9 cellular contexts compared by ENCODE assay signal in the genomic region with DNA sequence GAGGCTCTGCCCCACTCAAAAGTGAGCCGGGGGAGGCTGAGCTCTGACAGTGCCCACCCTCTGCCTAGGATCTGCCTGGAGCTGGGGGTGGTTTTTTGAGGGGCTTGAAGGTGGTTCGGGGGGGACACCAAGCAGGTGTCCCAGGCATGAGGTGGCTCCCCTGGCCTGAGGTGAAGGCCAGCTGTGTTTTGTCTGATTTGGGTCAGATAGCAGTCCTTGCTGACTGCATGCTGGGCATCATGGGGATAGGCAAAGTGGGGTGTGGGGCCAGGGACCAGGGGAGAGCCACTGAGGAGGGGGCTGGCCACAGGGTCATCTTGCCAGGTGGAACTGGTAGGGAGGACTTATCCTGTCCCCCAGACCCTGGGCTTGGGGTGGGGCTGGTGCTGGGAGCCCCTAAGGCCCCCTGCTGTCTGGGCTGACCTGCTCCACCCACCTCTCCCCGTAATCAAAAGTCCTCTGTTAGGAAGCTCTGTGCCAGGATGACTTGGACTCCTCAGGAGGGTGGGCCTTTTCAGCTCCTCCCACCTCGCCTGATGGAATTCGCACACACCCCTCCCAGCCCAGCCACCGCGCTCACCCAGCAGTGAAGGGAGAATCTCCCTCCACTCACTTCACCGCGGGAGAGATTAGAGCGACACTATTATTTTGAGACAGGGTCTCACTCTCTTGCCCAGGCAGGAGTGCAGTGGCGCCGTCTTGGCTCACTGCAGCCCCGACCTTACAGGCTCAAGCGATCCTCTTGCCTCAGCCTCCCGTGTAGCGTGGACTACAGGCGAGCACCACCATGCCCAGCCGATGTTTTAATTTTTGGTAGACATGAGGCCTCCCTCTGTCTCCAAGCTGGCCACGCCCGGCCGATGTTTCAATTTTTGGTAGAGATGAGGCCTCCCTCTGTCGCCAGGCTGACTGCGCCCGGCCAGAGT. TPM values are rescaled to one million over a fixed set of nuclear protein-coding genes. Genes with fewer than 3 reads are reported as not detected.
A peak's percentile ranks its signal among the peaks of the same experiment; 100 is the strongest.
DNase-seq lines count a peak whose midpoint lies in the region; ATAC-seq and TF ChIP-seq lines count a peak whose summit lies in the region.
"Had no signal": no experiment of that assay in that cellular context is flagged by ENCODE, and none has a peak within 500 bp of the region (broad histone marks: within the 10 kb centered on the region; RNA-seq: fewer than 3 reads in every experiment).

No MANE protein-coding gene starts in this region.

- H3K4me3 ChIP-seq in CD8-positive, alpha-beta T cell (ENCODE audit: low read depth, low read length) = no peak overlapping the region
- H3K4me3 ChIP-seq in HUES6 (ENCODE audit: low read depth, low read length) (peak overlapping the region; percentile 58), mesodermal cell (ENCODE audit: extremely low read depth, insufficient read depth, low read length, poor library complexity, severe bottlenecking) (peak overlapping the region; percentile 50)

- no peak overlapping the region for H3K27ac ChIP-seq in CD8-positive, alpha-beta T cell (ENCODE audit: low read depth, low read length)
- H3K27ac ChIP-seq in HUES6 (ENCODE audit: low read depth, low read length) (peak overlapping the region; percentile 3; the same call in 1 of the 2 replicates), mesodermal cell (ENCODE audit: low read depth, low read length, severe bottlenecking) (peak overlapping the region; percentile 69)

- peaks cover 11% of the 10 kb centered on the region for H3K27me3 ChIP-seq in CD8-positive, alpha-beta T cell (ENCODE audit: insufficient read depth, low read length)
- H3K27me3 ChIP-seq in HUES6 (ENCODE audit: control insufficient read depth, insufficient read depth, low read length) = peaks cover 17% of the 10 kb centered on the region

- peaks cover 15% of the 10 kb centered on the region for H3K4me1 ChIP-seq in CD8-positive, alpha-beta T cell (ENCODE audit: insufficient read depth, low read length)
- H3K4me1 ChIP-seq in HUES6 (ENCODE audit: control insufficient read depth, insufficient read depth, low read length) = peaks cover 17% of the 10 kb centered on the region
- H3K4me1 ChIP-seq in mesodermal cell (ENCODE audit: control insufficient read depth, insufficient read depth, low read length, poor library complexity, severe bottlenecking) = peaks cover 29% of the 10 kb centered on the region

- no peaks in the 10 kb centered on the region for H3K9me3 ChIP-seq in CD8-positive, alpha-beta T cell (ENCODE audit: low read length)
- H3K9me3 ChIP-seq in HUES6 (ENCODE audit: control insufficient read depth, insufficient read depth, low read depth, low read length) (no peaks in the 10 kb centered on the region), mesodermal cell (ENCODE audit: control insufficient read depth, low read length) (no peaks in the 10 kb centered on the region)

- peak overlapping the region; percentile 47 for H3K4me3 Mint-ChIP-seq in CD8-positive, alpha-beta T cell

- 11 to 21% methylated on average over 15 to 22 of the region's 24 CpGs for WGBS in mesodermal cell (ENCODE audit: insufficient coverage in 2 of 2), 2 experiments

- peaks cover 6% of the 10 kb centered on the region for H3K36me3 ChIP-seq in CD8-positive, alpha-beta T cell (ENCODE audit: insufficient read depth, low read length)
- H3K36me3 ChIP-seq in HUES6 (ENCODE audit: control insufficient read depth, insufficient read depth, low read length) (peaks cover 29% of the 10 kb centered on the region), mesodermal cell (ENCODE audit: control insufficient read depth, insufficient read depth, low read length) (peaks cover 30% of the 10 kb centered on the region)

- peak overlapping the region; percentile 63 for H3K9ac ChIP-seq in HUES6 (ENCODE audit: low read length)

- H3K9me3 Mint-ChIP-seq in CD8-positive, alpha-beta T cell = no peaks in the 10 kb centered on the region

- no peak for DNase-seq in CD8-positive, alpha-beta T cell
- DNase-seq in cerebellar cortex (ENCODE audit: low spot score) (peak; percentile 16), GOT3 (lab: John Stamatoyannopoulos, UW) (no peak), dedifferentiated amniotic fluid mesenchymal stem cell (ENCODE audit: extremely low spot score) (no peak)
- DNase-seq: stimulated activated CD8-positive, alpha-beta memory T cell treated with anti-CD3 and anti-CD28 coated beads, Interleukin-4, amount 100 ng/mL, for 48 hours had no signal

- peak overlapping the region; percentile 60 for H3K27ac Mint-ChIP-seq in CD8-positive, alpha-beta T cell

- CTCF ChIA-PET in CD8-positive, alpha-beta T cell (lab: Charles Lee) = interaction anchor here (1.0 to 1.4 kb wide), 3 partner anchors 23 to 315 kb away, joined by 3 to 5 read pairs (median 4); no protein-coding TSS in a partner anchor

- peaks cover 18% of the 10 kb centered on the region for H3K36me3 Mint-ChIP-seq in CD8-positive, alpha-beta T cell

- peaks cover 9% of the 10 kb centered on the region for H3K4me1 Mint-ChIP-seq in CD8-positive, alpha-beta T cell (ENCODE audit: low read depth)

- POLR2A ChIA-PET in CD8-positive, alpha-beta T cell (lab: Charles Lee) = interaction anchor here (0.9 to 1.7 kb wide), 3 partner anchors 46 to 164 kb away, joined by 3 to 4 read pairs (median 4); a partner anchor contains a TSS

- TF ChIP-seq CTCF in CD8-positive, alpha-beta T cell (IDR thresholded peaks at IDR 0.05) = no peak

- H3K27me3 Mint-ChIP-seq in CD8-positive, alpha-beta T cell (ENCODE audit: low read depth) = peaks cover 17% of the 10 kb centered on the region

- intact Hi-C loops in CD8-positive, alpha-beta T cell (cut with DNase I, micrococcal nuclease) = no loop called here

- no peak for ATAC-seq in CD8-positive, alpha-beta T cell
- no peak for ATAC-seq in HG03159 (IDR thresholded peaks at IDR 0.05; ENCODE audit: unreplicated experiment)
- ATAC-seq in HG02970 (IDR thresholded peaks at IDR 0.05; ENCODE audit: low FRiP score, unreplicated experiment) = no peak

RNA-seq across cellular contexts. Expression of a gene that starts 1.5 kb away (rescaled TPM):
- total RNA-seq in CD8-positive, alpha-beta T cell = not detected
- 118 TPM for polyA plus RNA-seq in mesodermal cell (2013, experiment 1 of 2)
- polyA plus RNA-seq in mesodermal cell (2013, experiment 2 of 2) = 97.0 TPM

RNA-seq across cellular contexts. Expression of a gene that starts 10.7 kb away (rescaled TPM):
- total RNA-seq in CD8-positive, alpha-beta T cell = 10 to 100 TPM; 47.8 to 52.2 TPM
- polyA plus RNA-seq in mesodermal cell (2013, experiment 1 of 2) = 34.8 TPM
- polyA plus RNA-seq in mesodermal cell (2013, experiment 2 of 2) = 25.2 TPM

RNA-seq across cellular contexts. Expression of a gene that starts 19.1 kb away (rescaled TPM):
- total RNA-seq in CD8-positive, alpha-beta T cell = 1 to 10 TPM; 7.8 to 8.6 TPM
- 21.0 TPM for polyA plus RNA-seq in mesodermal cell (2013, experiment 1 of 2)
- polyA plus RNA-seq in mesodermal cell (2013, experiment 2 of 2) = 20.1 TPM

RNA-seq across cellular contexts. Expression of a gene that starts 46.3 kb away (rescaled TPM):
- 1 to 10 TPM; 4.3 to 4.8 TPM for total RNA-seq in CD8-positive, alpha-beta T cell
- polyA plus RNA-seq in mesodermal cell (2013, experiment 1 of 2) = 15.6 TPM
- 14.9 TPM for polyA plus RNA-seq in mesodermal cell (2013, experiment 2 of 2)
